ENCODE assay signal across 11 cellular contexts in the genomic region with DNA sequence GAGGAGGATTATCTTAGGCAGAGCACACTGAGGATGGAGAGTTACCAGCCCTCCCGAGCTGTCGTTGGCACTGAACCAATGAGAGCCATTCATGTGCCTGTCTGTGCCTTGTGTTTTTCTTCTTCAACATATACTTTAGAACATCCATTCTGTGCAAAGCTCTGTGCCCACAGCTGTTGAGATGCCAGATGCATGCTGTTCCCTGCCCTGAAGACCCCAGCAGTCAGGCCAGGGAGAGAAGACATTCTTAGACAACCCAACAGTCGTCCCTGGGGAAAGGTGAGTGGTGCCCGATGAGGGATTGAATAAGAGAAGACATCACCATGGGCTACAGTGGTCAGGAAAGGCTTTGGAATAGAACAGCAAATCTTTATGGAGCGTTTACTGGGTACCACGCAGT.
DNase-seq lines count a peak whose midpoint lies in the region; ATAC-seq and TF ChIP-seq lines count a peak whose summit lies in the region.
"Had no signal": no experiment of that assay in that cellular context is flagged by ENCODE, and none has a peak within 500 bp of the region (broad histone marks: within the 10 kb centered on the region; RNA-seq: fewer than 3 reads in every experiment).

No MANE protein-coding gene starts in this region.

- no peaks in the 10 kb centered on the region for H3K36me3 Mint-ChIP-seq in activated naive CD4-positive, alpha-beta T cell treated with anti-CD3 and anti-CD28 coated beads, Interleukin-2, amount 50 U/mL, for 24 hours
- no peaks in the 10 kb centered on the region for H3K36me3 Mint-ChIP-seq in activated T-helper 17 cell treated with anti-CD3 and anti-CD28 coated beads, Interleukin-2, amount 50 U/mL, for 72 hours (ENCODE audit: low read depth)

- H3K4me1 ChIP-seq in right lobe of liver (no peaks in the 10 kb centered on the region), transverse colon (peaks cover 0 to 4% (median 0%) of the 10 kb centered on the region in 4 donors)
- H3K4me1 ChIP-seq: colonic mucosa, right atrium auricular region had no signal

- H3K27me3 ChIP-seq in right lobe of liver: no peaks in the 10 kb centered on the region
- H3K27me3 ChIP-seq in transverse colon: no peaks in the 10 kb centered on the region
- H3K27me3 ChIP-seq: colonic mucosa, right atrium auricular region had no signal

- H3K27ac Mint-ChIP-seq in activated naive CD4-positive, alpha-beta T cell treated with anti-CD3 and anti-CD28 coated beads, Interleukin-2, amount 50 U/mL, for 24 hours: peak overlapping the region; percentile 91
- H3K27ac Mint-ChIP-seq in activated T-helper 17 cell treated with anti-CD3 and anti-CD28 coated beads, Interleukin-2, amount 50 U/mL, for 72 hours: peak overlapping the region; percentile 94

- ATAC-seq in activated T-helper 17 cell treated with anti-CD3 and anti-CD28 coated beads, Interleukin-2, amount 50 U/mL, for 72 hours (replicated peaks): peak; percentile 5
- ATAC-seq in right lobe of liver: no peak

- peak overlapping the region in 2 of 3 donors; percentile 34 to 35 for H3K4me3 ChIP-seq in right lobe of liver
- peak overlapping the region in 1 of 4 donors; percentile 39 for H3K4me3 ChIP-seq in transverse colon

- no peak for TF ChIP-seq EP300 in transverse colon (IDR thresholded peaks at IDR 0.05; ENCODE audit: low read depth)

- no peaks in the 10 kb centered on the region for H3K27me3 Mint-ChIP-seq in activated naive CD4-positive, alpha-beta T cell treated with anti-CD3 and anti-CD28 coated beads, Interleukin-2, amount 50 U/mL, for 24 hours
- no peaks in the 10 kb centered on the region for H3K27me3 Mint-ChIP-seq in activated T-helper 17 cell treated with anti-CD3 and anti-CD28 coated beads, Interleukin-2, amount 50 U/mL, for 72 hours

- no peak for DNase-seq in activated naive CD4-positive, alpha-beta T cell (lab: John Stamatoyannopoulos, UW)
- no peak for DNase-seq in right lobe of liver
- no peak for DNase-seq in transverse colon
- DNase-seq in HUDEP-2 (lab: John Stamatoyannopoulos, UW; ENCODE audit: unreplicated experiment in 76 of 76): no peak
- no peak for DNase-seq in kidney glomerular epithelial cell (lab: John Stamatoyannopoulos, UW)
- no peak for DNase-seq in SHP77 (lab: John Stamatoyannopoulos, UW)
- DNase-seq: AML-193 had no signal

- H3K36me3 ChIP-seq in right lobe of liver (no peaks in the 10 kb centered on the region), transverse colon (no peaks in the 10 kb centered on the region)
- H3K36me3 ChIP-seq: colonic mucosa, right atrium auricular region had no signal

- no peaks in the 10 kb centered on the region for H3K9me3 Mint-ChIP-seq in activated naive CD4-positive, alpha-beta T cell treated with anti-CD3 and anti-CD28 coated beads, Interleukin-2, amount 50 U/mL, for 24 hours
- no peaks in the 10 kb centered on the region for H3K9me3 Mint-ChIP-seq in activated T-helper 17 cell treated with anti-CD3 and anti-CD28 coated beads, Interleukin-2, amount 50 U/mL, for 72 hours

- H3K9me3 ChIP-seq in right lobe of liver (no peaks in the 10 kb centered on the region), transverse colon (no peaks in the 10 kb centered on the region)
- H3K9me3 ChIP-seq: colonic mucosa, right atrium auricular region had no signal

- intact Hi-C loops in right lobe of liver (cut with DNase I) (no loop called here), transverse colon (cut with DNase I; ENCODE audit: low total_unique reads) (no loop called here)

- no peak for TF ChIP-seq CTCF in right lobe of liver (IDR thresholded peaks at IDR 0.05)
- no peak for TF ChIP-seq CTCF in transverse colon (IDR thresholded peaks at IDR 0.05)

- H3K4me1 Mint-ChIP-seq in activated naive CD4-positive, alpha-beta T cell treated with anti-CD3 and anti-CD28 coated beads, Interleukin-2, amount 50 U/mL, for 24 hours: peaks cover 8% of the 10 kb centered on the region
- no peaks in the 10 kb centered on the region for H3K4me1 Mint-ChIP-seq in activated T-helper 17 cell treated with anti-CD3 and anti-CD28 coated beads, Interleukin-2, amount 50 U/mL, for 72 hours

- in situ Hi-C loops in transverse colon (cut with MboI; ENCODE audit: low pct_ligation_motif_present in 1 of 4, low pct_unique_long_range_greater_than_20kb in 1 of 4, low sequenced_read_pairs in 3 of 4): no loop called here

- H3K4me3 Mint-ChIP-seq in activated naive CD4-positive, alpha-beta T cell treated with anti-CD3 and anti-CD28 coated beads, Interleukin-2, amount 50 U/mL, for 24 hours: peak overlapping the region; percentile 90
- peak overlapping the region; percentile 92 for H3K4me3 Mint-ChIP-seq in activated T-helper 17 cell treated with anti-CD3 and anti-CD28 coated beads, Interleukin-2, amount 50 U/mL, for 72 hours

- no peak for TF ChIP-seq POLR2A in right lobe of liver (IDR thresholded peaks at IDR 0.05)
- TF ChIP-seq POLR2A in transverse colon (IDR thresholded peaks at IDR 0.05): no peak

- 87% methylated on average over 6 of the region's 6 CpGs for WGBS in right lobe of liver (ENCODE audit: insufficient coverage, low coverage, low lambda C conversion rate, missing lambda C conversion rate)
- 93% methylated on average over 6 of the region's 6 CpGs; no CpG with 5 or more reads in 1 of the 2 donors for WGBS in transverse colon (ENCODE audit: low coverage in 1 of 2), 2 donors

- H3K27ac ChIP-seq in right lobe of liver: no peak overlapping the region
- H3K27ac ChIP-seq in transverse colon: peak overlapping the region; percentile 50 to 71 (median 70)

Comparison
In these comparisons a context has a peak if more than half of its experiments do, and no peak if none do; other contexts are left out.
1. H3K27ac ChIP-seq: peak in transverse colon (4 of 4); none in right lobe of liver (0 of 3).